19 cellular contexts compared by ENCODE assay signal in the genomic region with DNA sequence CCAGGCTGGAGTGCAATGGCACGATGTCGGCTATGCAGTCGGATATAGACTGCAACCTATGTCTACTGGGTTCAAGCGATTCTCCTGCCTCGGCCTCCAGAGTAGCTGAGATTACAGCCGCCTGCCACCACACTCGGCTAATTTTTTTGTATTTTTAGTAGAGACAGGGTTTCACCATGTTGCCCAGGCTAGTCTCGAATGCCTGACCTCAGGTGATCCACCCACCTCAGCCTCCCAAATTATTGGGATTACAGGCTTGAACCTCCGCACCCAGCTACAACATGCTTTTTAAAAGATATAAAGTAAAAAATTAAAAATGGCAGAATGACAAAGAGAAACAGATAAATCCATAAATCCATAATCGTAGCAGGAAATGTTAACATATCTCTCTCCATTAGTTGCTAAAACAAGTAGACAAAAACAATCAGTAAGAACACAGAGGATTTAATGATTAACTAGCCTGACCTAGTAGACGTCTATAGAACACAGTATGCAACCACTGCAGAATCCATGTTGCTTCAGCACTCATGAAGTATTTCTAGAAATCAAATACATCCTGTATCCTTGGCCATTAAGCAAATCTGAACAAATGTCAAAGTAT. TPM values are rescaled to one million over a fixed set of nuclear protein-coding genes. Genes with fewer than 3 reads are reported as not detected.
"Had no signal": no experiment of that assay in that cellular context is flagged by ENCODE, and none has a peak within 500 bp of the region (broad histone marks: within the 10 kb centered on the region; RNA-seq: fewer than 3 reads in every experiment).

No MANE protein-coding gene starts in this region.

- H3K9me3 ChIP-seq: uterus had no signal

- H3K27ac ChIP-seq: epithelial cell of prostate, tibial nerve, uterus had no signal

- DNase-seq: activated CD4-positive, alpha-beta T cell treated with anti-CD3 and anti-CD28 coated beads, Interleukin-2, amount 10 ng/mL, durations not matched to agents 24 days and 14 days; activated CD4-positive, CD25-positive, alpha-beta regulatory T cell; activated CD8-positive, alpha-beta T cell treated with anti-CD3 and anti-CD28 coated beads, Interleukin-2, amount 10 ng/mL, durations not matched to agents 7 days and 5 days; anterior cingulate cortex; effector memory CD8-positive, alpha-beta T cell; foreskin melanocyte; immature natural killer cell; left cardiac atrium; nephron progenitor cell; occipital lobe; right cardiac atrium; stimulated activated CD4-positive, alpha-beta T cell treated with anti-CD3 and anti-CD28 coated beads, Interleukin-2, amount 100 ng/mL, for 24 hours; stimulated activated naive B cell treated with anti-CD40 and anti-IgM and Interleukin-4, amounts not matched to agents 10 μg/mL and 1 μg/mL and 100 μg/mL, for 72 hours; substantia nigra; T-helper 2 cell; uterus had no signal

- ATAC-seq: activated CD8-positive, alpha-beta T cell treated with anti-CD3 and anti-CD28 coated beads, Interleukin-2, amount 10 ng/mL, durations not matched to agents 7 days and 5 days; effector memory CD8-positive, alpha-beta T cell; left cardiac atrium; right cardiac atrium; stimulated activated naive B cell treated with anti-CD40 and anti-IgM and Interleukin-4, amounts not matched to agents 10 μg/mL and 1 μg/mL and 100 μg/mL, for 72 hours had no signal

- H3K4me1 ChIP-seq: uterus had no signal

- H3K4me3 ChIP-seq: tibial nerve, uterus had no signal

- H3K27me3 ChIP-seq: tibial nerve, uterus had no signal

- H3K36me3 ChIP-seq: tibial nerve, uterus had no signal

RNA-seq across cellular contexts. Expression of a gene that starts 59.9 kb away (rescaled TPM):
- total RNA-seq: activated CD4-positive, alpha-beta T cell treated with anti-CD3 and anti-CD28 coated beads, Interleukin-2, amount 10 ng/mL, durations not matched to agents 24 days and 14 days; activated CD8-positive, alpha-beta T cell treated with anti-CD3 and anti-CD28 coated beads, Interleukin-2, amount 10 ng/mL, durations not matched to agents 7 days and 5 days; activated T-helper 1 cell treated with anti-CD3 and anti-CD28 coated beads, Interleukin-12 subunit alpha, Interleukin-12 subunit beta, Interleukin-2, Interleukin-4 antibody, amounts not matched to agents 30 ng/mL and 10 ng/mL and 1 ng/mL, durations not matched to agents 14 hours and 24 hours and 36 hours; occipital lobe had no signal
